Comparison of ENCODE assay signal across 2 cellular contexts in genomic region chr11:577611-577894, GRCh38.
TF ChIP-seq lines count a peak whose summit lies in the region.

No MANE protein-coding gene starts in this region.

TF ChIP-seq in SK-N-SH, 30 proteins besides CTCF, POLR2A, EP300 and RAD21:
- TF ChIP-seq IRF3 (IDR thresholded peaks at IDR 0.05; ENCODE audit: low read depth, low read length) (no peak), ELF1 (IDR thresholded peaks at IDR 0.05) (no peak), FOXJ3 (CRISPR knock-in tag; IDR thresholded peaks at IDR 0.05) (no peak), PBX3 (IDR thresholded peaks at IDR 0.05) (no peak), FOXM1 (IDR thresholded peaks at IDR 0.05; ENCODE audit: low read depth) (no peak), MAX (IDR thresholded peaks at IDR 0.05; ENCODE audit: low read depth) (no peak), JUND (IDR thresholded peaks at IDR 0.05) (no peak), POLR2AphosphoS5 (IDR thresholded peaks at IDR 0.05; ENCODE audit: low read depth, low read length) (no peak), TCF12 (IDR thresholded peaks at IDR 0.05) (no peak)
- TF ChIP-seq, protein P1, sequence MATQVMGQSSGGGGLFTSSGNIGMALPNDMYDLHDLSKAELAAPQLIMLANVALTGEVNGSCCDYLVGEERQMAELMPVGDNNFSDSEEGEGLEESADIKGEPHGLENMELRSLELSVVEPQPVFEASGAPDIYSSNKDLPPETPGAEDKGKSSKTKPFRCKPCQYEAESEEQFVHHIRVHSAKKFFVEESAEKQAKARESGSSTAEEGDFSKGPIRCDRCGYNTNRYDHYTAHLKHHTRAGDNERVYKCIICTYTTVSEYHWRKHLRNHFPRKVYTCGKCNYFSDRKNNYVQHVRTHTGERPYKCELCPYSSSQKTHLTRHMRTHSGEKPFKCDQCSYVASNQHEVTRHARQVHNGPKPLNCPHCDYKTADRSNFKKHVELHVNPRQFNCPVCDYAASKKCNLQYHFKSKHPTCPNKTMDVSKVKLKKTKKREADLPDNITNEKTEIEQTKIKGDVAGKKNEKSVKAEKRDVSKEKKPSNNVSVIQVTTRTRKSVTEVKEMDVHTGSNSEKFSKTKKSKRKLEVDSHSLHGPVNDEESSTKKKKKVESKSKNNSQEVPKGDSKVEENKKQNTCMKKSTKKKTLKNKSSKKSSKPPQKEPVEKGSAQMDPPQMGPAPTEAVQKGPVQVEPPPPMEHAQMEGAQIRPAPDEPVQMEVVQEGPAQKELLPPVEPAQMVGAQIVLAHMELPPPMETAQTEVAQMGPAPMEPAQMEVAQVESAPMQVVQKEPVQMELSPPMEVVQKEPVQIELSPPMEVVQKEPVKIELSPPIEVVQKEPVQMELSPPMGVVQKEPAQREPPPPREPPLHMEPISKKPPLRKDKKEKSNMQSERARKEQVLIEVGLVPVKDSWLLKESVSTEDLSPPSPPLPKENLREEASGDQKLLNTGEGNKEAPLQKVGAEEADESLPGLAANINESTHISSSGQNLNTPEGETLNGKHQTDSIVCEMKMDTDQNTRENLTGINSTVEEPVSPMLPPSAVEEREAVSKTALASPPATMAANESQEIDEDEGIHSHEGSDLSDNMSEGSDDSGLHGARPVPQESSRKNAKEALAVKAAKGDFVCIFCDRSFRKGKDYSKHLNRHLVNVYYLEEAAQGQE (IDR thresholded peaks at IDR 0.05; ENCODE audit: low read depth, low read length), result no peak
- TF ChIP-seq, protein P2, sequence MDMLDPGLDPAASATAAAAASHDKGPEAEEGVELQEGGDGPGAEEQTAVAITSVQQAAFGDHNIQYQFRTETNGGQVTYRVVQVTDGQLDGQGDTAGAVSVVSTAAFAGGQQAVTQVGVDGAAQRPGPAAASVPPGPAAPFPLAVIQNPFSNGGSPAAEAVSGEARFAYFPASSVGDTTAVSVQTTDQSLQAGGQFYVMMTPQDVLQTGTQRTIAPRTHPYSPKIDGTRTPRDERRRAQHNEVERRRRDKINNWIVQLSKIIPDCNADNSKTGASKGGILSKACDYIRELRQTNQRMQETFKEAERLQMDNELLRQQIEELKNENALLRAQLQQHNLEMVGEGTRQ (IDR thresholded peaks at IDR 0.05; ENCODE audit: borderline replicate concordance, low read depth, low read length), result no peak

TF ChIP-seq in SK-N-SH treated with all-trans-retinoic acid at 6 μM for 48 hours, 23 proteins besides CTCF, POLR2A, EP300 and RAD21 (continued from another document):
- TF ChIP-seq, protein P3, sequence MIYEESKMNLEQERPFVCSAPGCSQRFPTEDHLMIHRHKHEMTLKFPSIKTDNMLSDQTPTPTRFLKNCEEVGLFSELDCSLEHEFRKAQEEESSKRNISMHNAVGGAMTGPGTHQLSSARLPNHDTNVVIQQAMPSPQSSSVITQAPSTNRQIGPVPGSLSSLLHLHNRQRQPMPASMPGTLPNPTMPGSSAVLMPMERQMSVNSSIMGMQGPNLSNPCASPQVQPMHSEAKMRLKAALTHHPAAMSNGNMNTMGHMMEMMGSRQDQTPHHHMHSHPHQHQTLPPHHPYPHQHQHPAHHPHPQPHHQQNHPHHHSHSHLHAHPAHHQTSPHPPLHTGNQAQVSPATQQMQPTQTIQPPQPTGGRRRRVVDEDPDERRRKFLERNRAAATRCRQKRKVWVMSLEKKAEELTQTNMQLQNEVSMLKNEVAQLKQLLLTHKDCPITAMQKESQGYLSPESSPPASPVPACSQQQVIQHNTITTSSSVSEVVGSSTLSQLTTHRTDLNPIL (CRISPR knock-in tag; IDR thresholded peaks at IDR 0.05; ENCODE audit: low read depth), result no peak
- no peak for TF ChIP-seq ZC3H10 (CRISPR knock-in tag; IDR thresholded peaks at IDR 0.05)
- TF ChIP-seq, protein P4, sequence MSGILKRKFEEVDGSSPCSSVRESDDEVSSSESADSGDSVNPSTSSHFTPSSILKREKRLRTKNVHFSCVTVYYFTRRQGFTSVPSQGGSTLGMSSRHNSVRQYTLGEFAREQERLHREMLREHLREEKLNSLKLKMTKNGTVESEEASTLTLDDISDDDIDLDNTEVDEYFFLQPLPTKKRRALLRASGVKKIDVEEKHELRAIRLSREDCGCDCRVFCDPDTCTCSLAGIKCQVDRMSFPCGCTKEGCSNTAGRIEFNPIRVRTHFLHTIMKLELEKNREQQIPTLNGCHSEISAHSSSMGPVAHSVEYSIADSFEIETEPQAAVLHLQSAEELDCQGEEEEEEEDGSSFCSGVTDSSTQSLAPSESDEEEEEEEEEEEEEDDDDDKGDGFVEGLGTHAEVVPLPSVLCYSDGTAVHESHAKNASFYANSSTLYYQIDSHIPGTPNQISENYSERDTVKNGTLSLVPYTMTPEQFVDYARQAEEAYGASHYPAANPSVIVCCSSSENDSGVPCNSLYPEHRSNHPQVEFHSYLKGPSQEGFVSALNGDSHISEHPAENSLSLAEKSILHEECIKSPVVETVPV (CRISPR knock-in tag; IDR thresholded peaks at IDR 0.05), result no peak
- no peak for TF ChIP-seq ARNTL (CRISPR knock-in tag; IDR thresholded peaks at IDR 0.05; ENCODE audit: borderline replicate concordance, low read depth)
- TF ChIP-seq TOX (CRISPR knock-in tag; IDR thresholded peaks at IDR 0.05; ENCODE audit: borderline replicate concordance), result no peak
- TF ChIP-seq ISL1 (CRISPR knock-in tag; IDR thresholded peaks at IDR 0.05), result no peak
- no peak for TF ChIP-seq ZFP30 (CRISPR knock-in tag; IDR thresholded peaks at IDR 0.05)
- no peak for TF ChIP-seq ESRRG (CRISPR knock-in tag; IDR thresholded peaks at IDR 0.05)
- no peak for TF ChIP-seq PPARA (CRISPR knock-in tag; IDR thresholded peaks at IDR 0.05; ENCODE audit: borderline replicate concordance)
- no peak for TF ChIP-seq ZFP3 (CRISPR knock-in tag; IDR thresholded peaks at IDR 0.05)
- TF ChIP-seq BACH2 (CRISPR knock-in tag; IDR thresholded peaks at IDR 0.05; ENCODE audit: borderline replicate concordance), result no peak
- TF ChIP-seq ZNF565 (CRISPR knock-in tag; conservative IDR thresholded peaks at IDR 0.05; ENCODE audit: low read depth), result no peak
- TF ChIP-seq, protein P5, sequence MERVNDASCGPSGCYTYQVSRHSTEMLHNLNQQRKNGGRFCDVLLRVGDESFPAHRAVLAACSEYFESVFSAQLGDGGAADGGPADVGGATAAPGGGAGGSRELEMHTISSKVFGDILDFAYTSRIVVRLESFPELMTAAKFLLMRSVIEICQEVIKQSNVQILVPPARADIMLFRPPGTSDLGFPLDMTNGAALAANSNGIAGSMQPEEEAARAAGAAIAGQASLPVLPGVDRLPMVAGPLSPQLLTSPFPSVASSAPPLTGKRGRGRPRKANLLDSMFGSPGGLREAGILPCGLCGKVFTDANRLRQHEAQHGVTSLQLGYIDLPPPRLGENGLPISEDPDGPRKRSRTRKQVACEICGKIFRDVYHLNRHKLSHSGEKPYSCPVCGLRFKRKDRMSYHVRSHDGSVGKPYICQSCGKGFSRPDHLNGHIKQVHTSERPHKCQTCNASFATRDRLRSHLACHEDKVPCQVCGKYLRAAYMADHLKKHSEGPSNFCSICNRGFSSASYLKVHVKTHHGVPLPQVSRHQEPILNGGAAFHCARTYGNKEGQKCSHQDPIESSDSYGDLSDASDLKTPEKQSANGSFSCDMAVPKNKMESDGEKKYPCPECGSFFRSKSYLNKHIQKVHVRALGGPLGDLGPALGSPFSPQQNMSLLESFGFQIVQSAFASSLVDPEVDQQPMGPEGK (CRISPR knock-in tag; IDR thresholded peaks at IDR 0.05; ENCODE audit: borderline replicate concordance), result no peak
- no peak for TF ChIP-seq CSDC2 (CRISPR knock-in tag; IDR thresholded peaks at IDR 0.05)
